9 cellular contexts compared by ENCODE assay signal in the genomic region with DNA sequence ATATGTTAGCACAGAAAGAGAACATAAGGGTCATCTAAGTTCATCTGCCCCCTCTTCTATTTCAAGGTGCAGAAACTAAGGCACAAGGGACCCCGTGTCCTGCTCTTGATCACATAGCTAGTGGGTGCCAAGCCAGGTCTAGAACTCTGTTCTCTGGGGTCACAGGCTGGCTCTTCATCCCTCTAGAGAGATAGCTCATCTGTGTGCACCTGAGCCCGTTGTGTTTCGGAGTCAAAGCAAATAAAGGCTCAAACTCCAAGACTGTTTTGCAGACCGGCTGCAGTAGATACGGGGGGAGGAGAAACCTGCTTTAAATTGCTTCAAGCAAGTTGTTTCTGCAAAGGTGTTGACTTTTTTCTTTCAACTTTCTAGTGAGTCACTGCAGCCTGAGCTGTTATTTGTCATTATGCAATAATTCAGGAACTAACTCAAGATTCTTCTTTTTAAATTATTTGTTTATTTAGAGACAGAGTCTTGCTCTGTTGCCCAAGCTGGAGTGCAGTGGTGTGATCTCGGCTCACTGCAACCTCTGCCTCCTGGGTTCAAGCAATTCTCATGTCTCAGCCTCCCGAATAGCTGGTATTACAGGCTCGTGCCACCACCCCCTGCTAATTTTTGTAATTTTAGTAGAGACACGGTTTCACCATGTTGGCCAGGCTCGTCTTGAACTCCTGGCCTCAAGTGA. TPM values are rescaled to one million over a fixed set of nuclear protein-coding genes. Genes with fewer than 3 reads are reported as not detected.
DNase-seq lines count a peak whose midpoint lies in the region; ATAC-seq and TF ChIP-seq lines count a peak whose summit lies in the region.
"Had no signal": no experiment of that assay in that cellular context is flagged by ENCODE, and none has a peak within 500 bp of the region (broad histone marks: within the 10 kb centered on the region; RNA-seq: fewer than 3 reads in every experiment).

No MANE protein-coding gene starts in this region.

- no peak for DNase-seq in activated CD4-positive, alpha-beta T cell treated with anti-CD3 and anti-CD28 coated beads, Interleukin-2, amount 10 ng/mL, durations not matched to agents 7 days and 5 days
- DNase-seq in activated CD4-positive, alpha-beta T cell treated with anti-CD3 and anti-CD28 coated beads for 1 hour: no peak
- DNase-seq in activated naive CD8-positive, alpha-beta T cell treated with anti-CD3 and anti-CD28 coated beads, Interleukin-2, amount 10 ng/mL, durations not matched to agents 7 days and 5 days: no peak
- DNase-seq in kidney glomerular epithelial cell (lab: John Stamatoyannopoulos, UW): peak; percentile 44
- DNase-seq in transverse colon: no peak
- no peak for DNase-seq in effector memory CD4-positive, alpha-beta T cell
- DNase-seq in GM13976 (ENCODE audit: low spot score): no peak
- DNase-seq in D341Med (ENCODE audit: low spot score): no peak
- DNase-seq: activated CD4-positive, alpha-beta T cell treated with anti-CD3 and anti-CD28 coated beads, Interleukin-2, amount 50 U/mL, for 48 hours had no signal

- no peaks in the 10 kb centered on the region for H3K9me3 ChIP-seq in transverse colon
- no peaks in the 10 kb centered on the region for H3K9me3 ChIP-seq in effector memory CD4-positive, alpha-beta T cell (ENCODE audit: control insufficient read depth, low read length)

- TF ChIP-seq CTCF in transverse colon (IDR thresholded peaks at IDR 0.05): no peak
- TF ChIP-seq CTCF in GM13976 (IDR thresholded peaks at IDR 0.05; ENCODE audit: borderline replicate concordance, control extremely low read depth, extremely low read depth, insufficient read depth, missing control alignments): no peak

- H3K4me3 Mint-ChIP-seq in activated CD4-positive, alpha-beta T cell treated with anti-CD3 and anti-CD28 coated beads, Interleukin-2, amount 10 ng/mL, durations not matched to agents 7 days and 5 days: no peak overlapping the region
- no peak overlapping the region for H3K4me3 Mint-ChIP-seq in activated naive CD8-positive, alpha-beta T cell treated with anti-CD3 and anti-CD28 coated beads, Interleukin-2, amount 10 ng/mL, durations not matched to agents 7 days and 5 days

- H3K36me3 ChIP-seq in transverse colon: no peaks in the 10 kb centered on the region
- H3K36me3 ChIP-seq in effector memory CD4-positive, alpha-beta T cell (ENCODE audit: control insufficient read depth, insufficient read depth, low read length): no peaks in the 10 kb centered on the region

- H3K4me3 ChIP-seq in transverse colon: peak overlapping the region in 1 of 4 donors; percentile 6
- H3K4me3 ChIP-seq in effector memory CD4-positive, alpha-beta T cell (ENCODE audit: insufficient read depth, low read depth, low read length, poor library complexity, severe bottlenecking): no peak overlapping the region

- CTCF ChIA-PET in activated CD4-positive, alpha-beta T cell treated with anti-CD3 and anti-CD28 coated beads, Interleukin-2, amount 10 ng/mL, durations not matched to agents 7 days and 5 days (lab: Charles Lee): interaction anchor here (1.0 to 2.2 kb wide), 4 partner anchors 10 to 833 kb away, joined by 3 to 6 read pairs (median 4); a partner anchor contains a TSS

- peaks cover 4 to 20% (median 12%) of the 10 kb centered on the region in 4 donors for H3K4me1 ChIP-seq in transverse colon
- peaks cover 3% of the 10 kb centered on the region for H3K4me1 ChIP-seq in effector memory CD4-positive, alpha-beta T cell (ENCODE audit: control insufficient read depth, insufficient read depth, low read length, poor library complexity, severe bottlenecking)

- TF ChIP-seq POLR2A in transverse colon (IDR thresholded peaks at IDR 0.05): no peak

- ATAC-seq in activated naive CD8-positive, alpha-beta T cell treated with anti-CD3 and anti-CD28 coated beads, Interleukin-2, amount 10 ng/mL, durations not matched to agents 7 days and 5 days (ENCODE audit: low read depth): no peak

- no peaks in the 10 kb centered on the region for H3K9me3 Mint-ChIP-seq in activated CD4-positive, alpha-beta T cell treated with anti-CD3 and anti-CD28 coated beads, Interleukin-2, amount 10 ng/mL, durations not matched to agents 7 days and 5 days
- H3K9me3 Mint-ChIP-seq in activated naive CD8-positive, alpha-beta T cell treated with anti-CD3 and anti-CD28 coated beads, Interleukin-2, amount 10 ng/mL, durations not matched to agents 7 days and 5 days: no peaks in the 10 kb centered on the region

- intact Hi-C loops in transverse colon (cut with DNase I; ENCODE audit: low total_unique reads): loop anchor here (10.0 kb wide), 1 partner anchor 50 kb away; no protein-coding TSS in a partner anchor

- H3K27ac Mint-ChIP-seq in activated CD4-positive, alpha-beta T cell treated with anti-CD3 and anti-CD28 coated beads, Interleukin-2, amount 10 ng/mL, durations not matched to agents 7 days and 5 days: peak overlapping the region; percentile 46
- peak overlapping the region; percentile 38 for H3K27ac Mint-ChIP-seq in activated naive CD8-positive, alpha-beta T cell treated with anti-CD3 and anti-CD28 coated beads, Interleukin-2, amount 10 ng/mL, durations not matched to agents 7 days and 5 days

- peak overlapping the region; percentile 32 to 62 (median 44) for H3K27ac ChIP-seq in transverse colon
- no peak overlapping the region for H3K27ac ChIP-seq in effector memory CD4-positive, alpha-beta T cell (ENCODE audit: insufficient read depth, low read length, poor library complexity, severe bottlenecking)

- no peak for TF ChIP-seq EP300 in transverse colon (IDR thresholded peaks at IDR 0.05; ENCODE audit: low read depth)

- WGBS in transverse colon (ENCODE audit: low coverage in 1 of 2), 2 donors: 67 to 71% methylated on average over 1 to 10 of the region's 10 CpGs

- POLR2A ChIA-PET in activated CD4-positive, alpha-beta T cell treated with anti-CD3 and anti-CD28 coated beads, Interleukin-2, amount 10 ng/mL, durations not matched to agents 7 days and 5 days (lab: Charles Lee): no interaction called here
- POLR2A ChIA-PET in activated naive CD8-positive, alpha-beta T cell treated with anti-CD3 and anti-CD28 coated beads, Interleukin-2, amount 10 ng/mL, durations not matched to agents 7 days and 5 days (lab: Charles Lee): interaction anchor here (0.7 to 1.6 kb wide), 2 partner anchors 35 to 64 kb away, joined by 3 to 4 read pairs; a partner anchor contains a TSS

- H3K36me3 Mint-ChIP-seq in activated CD4-positive, alpha-beta T cell treated with anti-CD3 and anti-CD28 coated beads, Interleukin-2, amount 10 ng/mL, durations not matched to agents 7 days and 5 days (ENCODE audit: low read depth): peaks cover 5% of the 10 kb centered on the region
- peaks cover 5% of the 10 kb centered on the region for H3K36me3 Mint-ChIP-seq in activated naive CD8-positive, alpha-beta T cell treated with anti-CD3 and anti-CD28 coated beads, Interleukin-2, amount 10 ng/mL, durations not matched to agents 7 days and 5 days

- no peaks in the 10 kb centered on the region for H3K27me3 ChIP-seq in transverse colon
- no peaks in the 10 kb centered on the region for H3K27me3 ChIP-seq in effector memory CD4-positive, alpha-beta T cell (replicated peaks; ENCODE audit: control insufficient read depth, insufficient read depth, low read length, poor library complexity, severe bottlenecking)

- in situ Hi-C loops in transverse colon (cut with MboI; ENCODE audit: low pct_ligation_motif_present in 1 of 4, low pct_unique_long_range_greater_than_20kb in 1 of 4, low sequenced_read_pairs in 3 of 4): no loop called here
- in situ Hi-C loops in GM13976 (cut with MboI; ENCODE audit: low sequenced_read_pairs, unreplicated experiment): no loop called here

- H3K27me3 Mint-ChIP-seq in activated CD4-positive, alpha-beta T cell treated with anti-CD3 and anti-CD28 coated beads, Interleukin-2, amount 10 ng/mL, durations not matched to agents 7 days and 5 days: no peaks in the 10 kb centered on the region
- H3K27me3 Mint-ChIP-seq in activated naive CD8-positive, alpha-beta T cell treated with anti-CD3 and anti-CD28 coated beads, Interleukin-2, amount 10 ng/mL, durations not matched to agents 7 days and 5 days: no peaks in the 10 kb centered on the region

- peaks cover 36% of the 10 kb centered on the region for H3K4me1 Mint-ChIP-seq in activated CD4-positive, alpha-beta T cell treated with anti-CD3 and anti-CD28 coated beads, Interleukin-2, amount 10 ng/mL, durations not matched to agents 7 days and 5 days
- peaks cover 27% of the 10 kb centered on the region for H3K4me1 Mint-ChIP-seq in activated naive CD8-positive, alpha-beta T cell treated with anti-CD3 and anti-CD28 coated beads, Interleukin-2, amount 10 ng/mL, durations not matched to agents 7 days and 5 days

RNA-seq across cellular contexts. Expression of a gene that starts 6.5 kb away (rescaled TPM):
- 10 to 100 TPM; 22.0 to 29.4 TPM for total RNA-seq in activated CD4-positive, alpha-beta T cell treated with anti-CD3 and anti-CD28 coated beads, Interleukin-2, amount 10 ng/mL, durations not matched to agents 7 days and 5 days
- total RNA-seq in activated naive CD8-positive, alpha-beta T cell treated with anti-CD3 and anti-CD28 coated beads, Interleukin-2, amount 10 ng/mL, durations not matched to agents 7 days and 5 days: 10 to 100 TPM; 27.3 to 29.6 TPM
- 100 to 1,000 TPM in 1 of 4 donors, 10 to 100 TPM in 2, 1 to 10 TPM in 1; 1.5 to 119 (median 15.9) TPM for total RNA-seq in transverse colon

RNA-seq across cellular contexts. Expression of a gene that starts 35.6 kb away (rescaled TPM):
- 10 to 100 TPM; 44.8 to 47.1 TPM for total RNA-seq in activated CD4-positive, alpha-beta T cell treated with anti-CD3 and anti-CD28 coated beads, Interleukin-2, amount 10 ng/mL, durations not matched to agents 7 days and 5 days
- total RNA-seq in activated naive CD8-positive, alpha-beta T cell treated with anti-CD3 and anti-CD28 coated beads, Interleukin-2, amount 10 ng/mL, durations not matched to agents 7 days and 5 days: 10 to 100 TPM; 72.7 to 80.2 TPM
- total RNA-seq in transverse colon: 10 to 100 TPM; 31.8 to 53.2 (median 39.8) TPM
